ENCODE assay signal across 1 cellular context in genomic region chr7:140062118-140062527, GRCh38.
TF ChIP-seq lines count a peak whose summit lies in the region.

No MANE protein-coding gene starts in this region.

TF ChIP-seq in H1, 55 proteins besides CTCF, POLR2A, EP300 and RAD21 (continued from another document):
- TF ChIP-seq FOSL1 (IDR thresholded peaks at IDR 0.05; ENCODE audit: insufficient read depth, low read depth, low read length) (no peak), TEAD4 (IDR thresholded peaks at IDR 0.05; ENCODE audit: low read depth, low read length) (no peak), NANOG (IDR thresholded peaks at IDR 0.05; ENCODE audit: insufficient read depth, low read depth, low read length, poor library complexity, severe bottlenecking) (no peak), EZH2 (IDR thresholded peaks at IDR 0.05; ENCODE audit: low read depth, low read length, severe bottlenecking) (peak; percentile 19), SAP30 (IDR thresholded peaks at IDR 0.05; ENCODE audit: insufficient read depth, insufficient replicate concordance, low read length) (no peak)
